12 cellular contexts compared by ENCODE assay signal in genomic region chr20:25136643-25137559, GRCh38. TPM values are rescaled to one million over a fixed set of nuclear protein-coding genes. Genes with fewer than 3 reads are reported as not detected.
DNase-seq lines count a peak whose midpoint lies in the region; ATAC-seq, FAIRE-seq and TF ChIP-seq lines count a peak whose summit lies in the region.
"Had no signal": no experiment of that assay in that cellular context is flagged by ENCODE, and none has a peak within 500 bp of the region (broad histone marks: within the 10 kb centered on the region; RNA-seq: fewer than 3 reads in every experiment).

No MANE protein-coding gene starts in this region.

- in situ Hi-C loops in HepG2 (cut with HindIII; ENCODE audit: extremely low pct_ligation_motif_present, low pct_unique_long_range_greater_than_20kb), result no loop called here

- no peak for DNase-seq in activated naive CD8-positive, alpha-beta T cell treated with anti-CD3 and anti-CD28 coated beads, Interleukin-2, amount 50 U/mL, for 24 hours
- DNase-seq in activated naive CD8-positive, alpha-beta T cell treated with anti-CD3 and anti-CD28 coated beads for 36 hours, result no peak
- DNase-seq in colonic mucosa (peak; percentile 49), HepG2 (ENCODE audit: low spot score) (no peak), OCI-M2 (lab: John Stamatoyannopoulos, UW; ENCODE audit: unreplicated experiment) (no peak)
- no peak for DNase-seq in effector CD8-positive, alpha-beta T cell (lab: John Stamatoyannopoulos, UW)
- DNase-seq: 8988T, NCI-H2227 treated with DMSO at 0.1 percent for 48 hours, stomach had no signal

- H3K4me1 ChIP-seq in colonic mucosa, result no peaks in the 10 kb centered on the region
- H3K4me1 ChIP-seq in HepG2 (ENCODE audit: insufficient read depth, low read length), result no peaks in the 10 kb centered on the region
- H3K4me1 ChIP-seq: HAP-1 had no signal

- no peaks in the 10 kb centered on the region for H3K9me3 ChIP-seq in colonic mucosa
- no peaks in the 10 kb centered on the region for H3K9me3 ChIP-seq in HepG2 (ENCODE audit: low read length)
- H3K9me3 ChIP-seq: HAP-1, stomach had no signal

- H3K27me3 ChIP-seq in colonic mucosa, result no peaks in the 10 kb centered on the region
- H3K27me3 ChIP-seq in HepG2 (ENCODE audit: control insufficient read depth in 1 of 2, insufficient read depth in 2 of 2, low read length in 2 of 2), result peaks cover 4 to 63% of the 10 kb centered on the region in 2 experiments; a peak in 4 of 5 replicates

- 11% methylated on average over 6 of the region's 6 CpGs for WGBS in HepG2 (ENCODE audit: low lambda C conversion rate)

- no peaks in the 10 kb centered on the region for H3K36me3 Mint-ChIP-seq in activated naive CD8-positive, alpha-beta T cell treated with anti-CD3 and anti-CD28 coated beads, Interleukin-2, amount 50 U/mL, for 24 hours (ENCODE audit: low read depth)
- no peaks in the 10 kb centered on the region for H3K36me3 Mint-ChIP-seq in activated naive CD8-positive, alpha-beta T cell treated with anti-CD3 and anti-CD28 coated beads for 36 hours

- no peak for FAIRE-seq in HepG2 (lab: Jason Lieb, UNC)

- H3K4me1 Mint-ChIP-seq in activated naive CD8-positive, alpha-beta T cell treated with anti-CD3 and anti-CD28 coated beads, Interleukin-2, amount 50 U/mL, for 24 hours, result no peaks in the 10 kb centered on the region
- no peaks in the 10 kb centered on the region for H3K4me1 Mint-ChIP-seq in activated naive CD8-positive, alpha-beta T cell treated with anti-CD3 and anti-CD28 coated beads for 36 hours

- peak; percentile 57 for ATAC-seq in activated naive CD8-positive, alpha-beta T cell treated with anti-CD3 and anti-CD28 coated beads, Interleukin-2, amount 50 U/mL, for 24 hours
- no peak; the same call in 2 of the 3 replicates for ATAC-seq in HepG2
- ATAC-seq in HG02763 (IDR thresholded peaks at IDR 0.05; ENCODE audit: unreplicated experiment), result no peak
- ATAC-seq in GM21526 (IDR thresholded peaks at IDR 0.05; ENCODE audit: low FRiP score, unreplicated experiment), result no peak

- BruUV-seq in HepG2 (replicated peaks; lab: Mats Ljungman, UMichigan), result no TSS peak

- no peak overlapping the region for H3K27ac Mint-ChIP-seq in activated naive CD8-positive, alpha-beta T cell treated with anti-CD3 and anti-CD28 coated beads, Interleukin-2, amount 50 U/mL, for 24 hours
- no peak overlapping the region for H3K27ac Mint-ChIP-seq in activated naive CD8-positive, alpha-beta T cell treated with anti-CD3 and anti-CD28 coated beads for 36 hours

- H3K4me2 ChIP-seq in HepG2 (ENCODE audit: low read depth, low read length), result no peak overlapping the region

- no peak overlapping the region for H3K4me3 Mint-ChIP-seq in activated naive CD8-positive, alpha-beta T cell treated with anti-CD3 and anti-CD28 coated beads, Interleukin-2, amount 50 U/mL, for 24 hours
- no peak overlapping the region for H3K4me3 Mint-ChIP-seq in activated naive CD8-positive, alpha-beta T cell treated with anti-CD3 and anti-CD28 coated beads for 36 hours

- CTCF ChIA-PET in HepG2 (lab: Yijun Ruan, JAX; ENCODE audit: low intra/inter-chr PET ratio, low total read pairs), result interaction anchor here (5.7 kb wide), 1 partner anchor 42 kb away, joined by 117 read pairs; no protein-coding TSS in a partner anchor

- no peaks in the 10 kb centered on the region for H3K79me2 ChIP-seq in HepG2 (ENCODE audit: insufficient read depth, low read length)

- no peaks in the 10 kb centered on the region for H4K20me1 ChIP-seq in HepG2 (ENCODE audit: insufficient read depth, low read length)

- H3K27me3 Mint-ChIP-seq in activated naive CD8-positive, alpha-beta T cell treated with anti-CD3 and anti-CD28 coated beads, Interleukin-2, amount 50 U/mL, for 24 hours, result peaks cover 2% of the 10 kb centered on the region
- no peaks in the 10 kb centered on the region for H3K27me3 Mint-ChIP-seq in activated naive CD8-positive, alpha-beta T cell treated with anti-CD3 and anti-CD28 coated beads for 36 hours

- no peaks in the 10 kb centered on the region for H3K36me3 ChIP-seq in colonic mucosa
- H3K36me3 ChIP-seq in HepG2 (replicated peaks in 1 of 2; ENCODE audit: control insufficient read depth in 1 of 2, insufficient read depth in 2 of 2, low read length in 2 of 2), result no peaks in the 10 kb centered on the region
- H3K36me3 ChIP-seq: HAP-1, stomach had no signal

- no peak overlapping the region for H2AFZ ChIP-seq in HepG2 (ENCODE audit: low read length)

- no peak for TF ChIP-seq POLR2A in HepG2 (IDR thresholded peaks at IDR 0.05; ENCODE audit: insufficient read depth in 1 of 2, low read depth in 2 of 2, low read length in 2 of 2)

- TF ChIP-seq CTCF in colonic mucosa (IDR thresholded peaks at IDR 0.05) (no peak), HepG2 (CRISPR knock-in tag; IDR thresholded peaks at IDR 0.05) (no peak)

- H3K9ac ChIP-seq in colonic mucosa (ENCODE audit: low read depth in 2 of 2, low read length in 2 of 2) (no peak overlapping the region), HepG2 (ENCODE audit: insufficient read depth, low read depth, low read length) (no peak overlapping the region)

- no peak for TF ChIP-seq EP300 in HepG2 (IDR thresholded peaks at IDR 0.05; ENCODE audit: low read depth in 2 of 2, low read length in 2 of 2)
- no peak for TF ChIP-seq EP300 in HepG2 (CRISPR knock-in tag; IDR thresholded peaks at IDR 0.05; ENCODE audit: borderline replicate concordance)

- POLR2A ChIA-PET in HepG2 (lab: Yijun Ruan, JAX), result no interaction called here

- intact Hi-C loops in colonic mucosa (cut with DNase I), result no loop called here
- intact Hi-C loops in HepG2 (cut with micrococcal nuclease; ENCODE audit: unreplicated experiment), result loop anchor here (5.0 kb wide), 1 partner anchor 60 kb away; no protein-coding TSS in a partner anchor

- H3K27ac ChIP-seq in colonic mucosa (no peak overlapping the region), HepG2 (ENCODE audit: extremely low read length, insufficient read depth, low read length) (no peak overlapping the region)
- H3K27ac ChIP-seq: stomach had no signal

- H3K4me3 ChIP-seq in colonic mucosa, result no peak overlapping the region
- no peak overlapping the region for H3K4me3 ChIP-seq in HepG2 (replicated peaks in 1 of 3; ENCODE audit: insufficient read depth in 1 of 3, low read depth in 2 of 3, low read length in 3 of 3)
- H3K4me3 ChIP-seq: HAP-1, stomach had no signal

- no peaks in the 10 kb centered on the region for H3K9me3 Mint-ChIP-seq in activated naive CD8-positive, alpha-beta T cell treated with anti-CD3 and anti-CD28 coated beads, Interleukin-2, amount 50 U/mL, for 24 hours
- H3K9me3 Mint-ChIP-seq in activated naive CD8-positive, alpha-beta T cell treated with anti-CD3 and anti-CD28 coated beads for 36 hours, result no peaks in the 10 kb centered on the region

- no peak for TF ChIP-seq RAD21 in HepG2 (CRISPR knock-in tag; IDR thresholded peaks at IDR 0.05)

RNA-seq across cellular contexts. Expression of gene VSX1, which starts 55.0 kb away (rescaled TPM):
- total RNA-seq in activated naive CD8-positive, alpha-beta T cell treated with anti-CD3 and anti-CD28 coated beads for 36 hours, result not detected
- total RNA-seq in colonic mucosa (not detected), HepG2 (2016; rRNA removed; fragmentation: Illumina TruSeq; extraction: Trizol) (not detected in 2 replicates)
- total RNA-seq in HepG2 (2016; cell fraction: cytosol; rRNA removed; fragmentation: Illumina TruSeq; extraction: Trizol; ENCODE audit: low read depth), result not detected in 2 replicates
- total RNA-seq in HepG2 (2016; cell fraction: insoluble cytoplasmic fraction; rRNA removed; fragmentation: Illumina TruSeq; extraction: Trizol), result not detected in 2 replicates
- total RNA-seq in HepG2 (2016; cell fraction: membrane; rRNA removed; fragmentation: Illumina TruSeq; extraction: Trizol), result not detected in 2 replicates
- total RNA-seq in HepG2 (2016; cell fraction: nucleus; rRNA removed; fragmentation: Illumina TruSeq; extraction: Trizol), result not detected in 2 replicates
- 0.04 and 0.05 TPM in 2 replicates for polyA plus RNA-seq in HepG2 (2011; rRNA removed)
- not detected in 2 replicates for polyA plus RNA-seq in HepG2 (2011; cell fraction: cytosol; rRNA removed)
- 0.06 and 0.14 TPM in 2 replicates for polyA plus RNA-seq in HepG2 (2011; cell fraction: nucleus; rRNA removed)
- polyA plus RNA-seq in HepG2 (2012), result not detected in 2 replicates
- not detected in 2 replicates for polyA plus RNA-seq in HepG2 (2016; cell fraction: cytosol; fragmentation: Illumina TruSeq; extraction: Trizol; ENCODE audit: low read depth)
- polyA plus RNA-seq in HepG2 (2016; cell fraction: insoluble cytoplasmic fraction; fragmentation: Illumina TruSeq; extraction: Trizol; ENCODE audit: low read depth), result not detected in 2 replicates
- not detected in 2 replicates for polyA plus RNA-seq in HepG2 (2016; cell fraction: membrane; fragmentation: Illumina TruSeq; extraction: Trizol; ENCODE audit: low read depth)
- not detected in 2 replicates for polyA plus RNA-seq in HepG2 (2016; cell fraction: nucleus; fragmentation: Illumina TruSeq; extraction: Trizol; ENCODE audit: insufficient read depth, low read depth)
- polyA minus RNA-seq in HepG2 (2011; rRNA and poly(A)+ RNA removed; ENCODE audit: low replicate concordance), result not detected in 2 replicates
- polyA minus RNA-seq in HepG2 (2011; cell fraction: cytosol; rRNA and poly(A)+ RNA removed), result not detected in 2 replicates
- 0.75 TPM in 1 of 2 replicates, not detected in the other for polyA minus RNA-seq in HepG2 (2011; cell fraction: nucleus; rRNA and poly(A)+ RNA removed)
- total RNA-seq: stomach had no signal

RNA-seq across cellular contexts. Expression of gene ENTPD6, which starts 58.6 kb away (rescaled TPM):
- total RNA-seq in activated naive CD8-positive, alpha-beta T cell treated with anti-CD3 and anti-CD28 coated beads for 36 hours, result 10 to 100 TPM; 35.2 to 40.2 TPM
- total RNA-seq in colonic mucosa (100 to 1,000 TPM; 120 to 201 TPM), HepG2 (2016; rRNA removed; fragmentation: Illumina TruSeq; extraction: Trizol) (98.4 and 164 TPM in 2 replicates)
- total RNA-seq in HepG2 (2016; cell fraction: cytosol; rRNA removed; fragmentation: Illumina TruSeq; extraction: Trizol; ENCODE audit: low read depth), result 67.6 and 72.5 TPM in 2 replicates
- 90.5 and 177 TPM in 2 replicates for total RNA-seq in HepG2 (2016; cell fraction: insoluble cytoplasmic fraction; rRNA removed; fragmentation: Illumina TruSeq; extraction: Trizol)
- total RNA-seq in HepG2 (2016; cell fraction: membrane; rRNA removed; fragmentation: Illumina TruSeq; extraction: Trizol), result 139 and 152 TPM in 2 replicates
- 149 and 161 TPM in 2 replicates for total RNA-seq in HepG2 (2016; cell fraction: nucleus; rRNA removed; fragmentation: Illumina TruSeq; extraction: Trizol)
- 172 and 221 TPM in 2 replicates for polyA plus RNA-seq in HepG2 (2011; rRNA removed)
- 185 and 213 TPM in 2 replicates for polyA plus RNA-seq in HepG2 (2011; cell fraction: cytosol; rRNA removed)
- 538 and 633 TPM in 2 replicates for polyA plus RNA-seq in HepG2 (2011; cell fraction: nucleus; rRNA removed)
- polyA plus RNA-seq in HepG2 (2012), result 90.9 and 112 TPM in 2 replicates
- 59.4 and 67.7 TPM in 2 replicates for polyA plus RNA-seq in HepG2 (2016; cell fraction: cytosol; fragmentation: Illumina TruSeq; extraction: Trizol; ENCODE audit: low read depth)
- polyA plus RNA-seq in HepG2 (2016; cell fraction: insoluble cytoplasmic fraction; fragmentation: Illumina TruSeq; extraction: Trizol; ENCODE audit: low read depth), result 85.6 and 91.9 TPM in 2 replicates
- 104 and 119 TPM in 2 replicates for polyA plus RNA-seq in HepG2 (2016; cell fraction: membrane; fragmentation: Illumina TruSeq; extraction: Trizol; ENCODE audit: low read depth)
- 320 and 321 TPM in 2 replicates for polyA plus RNA-seq in HepG2 (2016; cell fraction: nucleus; fragmentation: Illumina TruSeq; extraction: Trizol; ENCODE audit: insufficient read depth, low read depth)
- 25.3 and 228 TPM in 2 replicates for polyA minus RNA-seq in HepG2 (2011; rRNA and poly(A)+ RNA removed; ENCODE audit: low replicate concordance)
- polyA minus RNA-seq in HepG2 (2011; cell fraction: cytosol; rRNA and poly(A)+ RNA removed), result 56.6 and 60.3 TPM in 2 replicates
- polyA minus RNA-seq in HepG2 (2011; cell fraction: nucleus; rRNA and poly(A)+ RNA removed), result 98.2 and 106 TPM in 2 replicates
